ENCODE assay signal across 23 cellular contexts in the genomic region with DNA sequence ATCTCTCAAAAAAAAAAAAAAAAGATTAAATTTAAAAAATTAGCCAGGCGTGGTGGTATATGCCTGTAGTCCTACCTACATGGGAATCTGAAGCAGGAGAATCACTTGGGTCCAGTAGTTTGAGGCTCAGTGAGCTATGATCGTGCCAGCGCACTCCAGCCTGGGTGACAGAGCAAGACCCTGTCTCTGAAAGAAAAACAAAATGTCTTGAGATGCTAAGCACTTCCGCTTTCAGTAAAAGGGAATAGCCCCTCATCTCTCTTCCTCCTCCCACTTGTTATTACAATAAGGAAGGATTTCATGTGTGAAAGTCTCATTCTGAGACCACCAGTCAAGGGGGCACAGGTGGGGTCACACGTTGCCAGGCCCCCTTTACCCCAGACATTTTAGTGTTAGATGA.
DNase-seq lines count a peak whose midpoint lies in the region; ATAC-seq, FAIRE-seq and TF ChIP-seq lines count a peak whose summit lies in the region.
"Had no signal": no experiment of that assay in that cellular context is flagged by ENCODE, and none has a peak within 500 bp of the region (broad histone marks: within the 10 kb centered on the region; RNA-seq: fewer than 3 reads in every experiment).

No MANE protein-coding gene starts in this region.

- no peaks in the 10 kb centered on the region for H3K9me3 ChIP-seq in left ventricle myocardium inferior (replicated peaks)
- no peaks in the 10 kb centered on the region for H3K9me3 ChIP-seq in heart left ventricle
- H3K9me3 ChIP-seq in gastroesophageal sphincter: no peaks in the 10 kb centered on the region
- H3K9me3 ChIP-seq: A549, BLaER1 had no signal

- intact Hi-C loops in left ventricle myocardium inferior (cut with micrococcal nuclease) (loop anchor here (5.0 kb wide), 1 partner anchor 267 kb away; no protein-coding TSS in a partner anchor), heart left ventricle (cut with DNase I) (loop anchor here in 9 of 10 donors (5.0 to 10.0 kb wide), 4 partner anchors 78 to 512 kb away; a partner anchor contains a TSS)

- no peaks in the 10 kb centered on the region for H3K27me3 Mint-ChIP-seq in stimulated activated naive B cell treated with anti-CD40 and anti-IgM and Interleukin-4, amounts not matched to agents 10 μg/mL and 1 μg/mL and 100 μg/mL, for 72 hours
- H3K27me3 Mint-ChIP-seq: CD4-positive, alpha-beta memory T cell had no signal

- no peak for ATAC-seq in heart left ventricle
- ATAC-seq in gastroesophageal sphincter: no peak
- no peak for ATAC-seq in stimulated activated naive B cell treated with anti-CD40 and anti-IgM and Interleukin-4, amounts not matched to agents 10 μg/mL and 1 μg/mL and 100 μg/mL, for 72 hours (replicated peaks)
- ATAC-seq: A549, GM23338 had no signal

- no peak overlapping the region for H3K4me3 ChIP-seq in left ventricle myocardium inferior
- H3K4me3 ChIP-seq in heart left ventricle: no peak overlapping the region
- no peak overlapping the region for H3K4me3 ChIP-seq in gastroesophageal sphincter
- H3K4me3 ChIP-seq: A549, BLaER1, GM23338 had no signal

- H3K9me3 Mint-ChIP-seq in stimulated activated naive B cell treated with anti-CD40 and anti-IgM and Interleukin-4, amounts not matched to agents 10 μg/mL and 1 μg/mL and 100 μg/mL, for 72 hours: no peaks in the 10 kb centered on the region
- H3K9me3 Mint-ChIP-seq: CD4-positive, alpha-beta memory T cell; GM23338 had no signal

- no peak for TF ChIP-seq CTCF in left ventricle myocardium inferior (IDR thresholded peaks at IDR 0.05; ENCODE audit: borderline replicate concordance)
- no peak for TF ChIP-seq CTCF in heart left ventricle (IDR thresholded peaks at IDR 0.05)
- TF ChIP-seq CTCF in gastroesophageal sphincter (IDR thresholded peaks at IDR 0.05): no peak

- TF ChIP-seq POLR2A in heart left ventricle (IDR thresholded peaks at IDR 0.05): no peak
- TF ChIP-seq POLR2A in gastroesophageal sphincter (IDR thresholded peaks at IDR 0.05): no peak

- peaks cover 3 to 5% of the 10 kb centered on the region in 2 donors for H3K4me1 Mint-ChIP-seq in stimulated activated naive B cell treated with anti-CD40 and anti-IgM and Interleukin-4, amounts not matched to agents 10 μg/mL and 1 μg/mL and 100 μg/mL, for 72 hours

- H3K4me1 ChIP-seq in left ventricle myocardium inferior (peaks cover 43% of the 10 kb centered on the region), heart left ventricle (peaks cover 3 to 42% (median 24%) of the 10 kb centered on the region in 12 donors), gastroesophageal sphincter (peaks cover 0 to 37% (median 12%) of the 10 kb centered on the region in 3 donors)
- H3K4me1 ChIP-seq: BLaER1 had no signal

- H3K36me3 Mint-ChIP-seq in stimulated activated naive B cell treated with anti-CD40 and anti-IgM and Interleukin-4, amounts not matched to agents 10 μg/mL and 1 μg/mL and 100 μg/mL, for 72 hours: peaks cover 3 to 19% of the 10 kb centered on the region in 2 donors

- H3K36me3 ChIP-seq in left ventricle myocardium inferior (peaks cover 49% of the 10 kb centered on the region), heart left ventricle (peaks cover 0 to 83% (median 30%) of the 10 kb centered on the region in 9 donors), gastroesophageal sphincter (peaks cover 0 to 38% of the 10 kb centered on the region in 2 donors)

- FAIRE-seq in GM19239 (lab: Jason Lieb, UNC): no peak
- FAIRE-seq: A549 had no signal

- H3K27ac ChIP-seq in left ventricle myocardium inferior (replicated peaks) (peak overlapping the region; percentile 50), heart left ventricle (peak overlapping the region in 6 of 12 donors; percentile 5 to 53 (median 40)), gastroesophageal sphincter (peak overlapping the region in 3 of 4 donors; percentile 40 to 59 (median 48))
- H3K27ac ChIP-seq: A549, BLaER1 had no signal

- H3K27me3 ChIP-seq in left ventricle myocardium inferior (ENCODE audit: low read depth): no peaks in the 10 kb centered on the region
- no peaks in the 10 kb centered on the region for H3K27me3 ChIP-seq in heart left ventricle
- H3K27me3 ChIP-seq in gastroesophageal sphincter: no peaks in the 10 kb centered on the region
- H3K27me3 ChIP-seq: BLaER1 had no signal

- WGBS in heart left ventricle, 4 donors: 90 to 97% (median 96%) methylated on average over 5 of the region's 5 CpGs
- 68 to 89% methylated on average over 2 to 5 of the region's 5 CpGs for WGBS in gastroesophageal sphincter (ENCODE audit: low coverage in 1 of 2), 2 donors

- H3K4me3 Mint-ChIP-seq in stimulated activated naive B cell treated with anti-CD40 and anti-IgM and Interleukin-4, amounts not matched to agents 10 μg/mL and 1 μg/mL and 100 μg/mL, for 72 hours: no peak overlapping the region
- H3K4me3 Mint-ChIP-seq: CD4-positive, alpha-beta memory T cell; GM23338 had no signal

- no peak for DNase-seq in left ventricle myocardium inferior
- no peak for DNase-seq in heart left ventricle
- DNase-seq in stimulated activated naive B cell treated with anti-CD40 and anti-IgM and Interleukin-4, amounts not matched to agents 10 μg/mL and 1 μg/mL and 100 μg/mL, for 72 hours: no peak
- no peak for DNase-seq in NCI-H128 (lab: John Stamatoyannopoulos, UW; ENCODE audit: unreplicated experiment)
- no peak for DNase-seq in GM19239 (ENCODE audit: insufficient read length, low spot score)
- DNase-seq in NCI-H1436 treated with DMSO at 0.1 percent for 48 hours (lab: John Stamatoyannopoulos, UW): no peak
- DNase-seq: Calu3; CD4-positive, alpha-beta memory T cell; GF-D8; HCEC 1CT; Kasumi-1; MM.1S; NCI-H1092; NCI-H1694; NCI-H2081 treated with DMSO at 0.1 percent for 48 hours; NCI-H510A; NCI-H774; OCI-M1; SHP77 had no signal

- peak overlapping the region; percentile 25 for H3K27ac Mint-ChIP-seq in stimulated activated naive B cell treated with anti-CD40 and anti-IgM and Interleukin-4, amounts not matched to agents 10 μg/mL and 1 μg/mL and 100 μg/mL, for 72 hours
- H3K27ac Mint-ChIP-seq: GM23338 had no signal

- no peak for TF ChIP-seq EP300 in gastroesophageal sphincter (IDR thresholded peaks at IDR 0.05)
